Comparison of ENCODE assay signal across 24 cellular contexts in genomic region chr9:98909935-98910334, GRCh38. TPM values are rescaled to one million over a fixed set of nuclear protein-coding genes. Genes with fewer than 3 reads are reported as not detected.
DNase-seq lines count a peak whose midpoint lies in the region; ATAC-seq and TF ChIP-seq lines count a peak whose summit lies in the region.
"Had no signal": no experiment of that assay in that cellular context is flagged by ENCODE, and none has a peak within 500 bp of the region (broad histone marks: within the 10 kb centered on the region; RNA-seq: fewer than 3 reads in every experiment).

No MANE protein-coding gene starts in this region.

- peak overlapping the region; percentile 22 to 37 for H2BK12ac ChIP-seq in mesenchymal stem cell (ENCODE audit: low read length in 2 of 2)

- H3K4me1 ChIP-seq in right atrium auricular region = peaks cover 0 to 32% of the 10 kb centered on the region in 2 donors
- peaks cover 12% of the 10 kb centered on the region for H3K4me1 ChIP-seq in right cardiac atrium (ENCODE audit: control insufficient read depth, insufficient read depth, low read length)
- peaks cover 19% of the 10 kb centered on the region for H3K4me1 ChIP-seq in mesenchymal stem cell (ENCODE audit: control insufficient read depth, insufficient read depth, low read depth, low read length)
- no peaks in the 10 kb centered on the region for H3K4me1 ChIP-seq in ascending aorta
- H3K4me1 ChIP-seq: BE2C, Caco-2 had no signal

- peaks cover 50% of the 10 kb centered on the region for H3K4me1 Mint-ChIP-seq in chondrocyte (ENCODE audit: low read depth)
- H3K4me1 Mint-ChIP-seq: CD4-positive, CD25-positive, alpha-beta regulatory T cell had no signal

- H3K36me3 ChIP-seq in right atrium auricular region = no peaks in the 10 kb centered on the region
- H3K36me3 ChIP-seq in mesenchymal stem cell (ENCODE audit: control insufficient read depth in 1 of 2, insufficient read depth in 2 of 2, low read depth in 1 of 2, low read length in 2 of 2) = no peaks in the 10 kb centered on the region
- H3K36me3 ChIP-seq in ascending aorta = no peaks in the 10 kb centered on the region
- H3K36me3 ChIP-seq: BE2C had no signal

- no peak overlapping the region for H3K14ac ChIP-seq in mesenchymal stem cell (ENCODE audit: low read length in 2 of 2)

- peak overlapping the region; percentile 80 for H3K27ac Mint-ChIP-seq in chondrocyte (ENCODE audit: unreplicated experiment)
- H3K27ac Mint-ChIP-seq: CD4-positive, CD25-positive, alpha-beta regulatory T cell had no signal

- no peaks in the 10 kb centered on the region for H3K9me3 Mint-ChIP-seq in chondrocyte (ENCODE audit: low read depth)
- H3K9me3 Mint-ChIP-seq: CD4-positive, CD25-positive, alpha-beta regulatory T cell had no signal

- intact Hi-C loops in right cardiac atrium (cut with DNase I) = no loop called here
- intact Hi-C loops in ascending aorta (cut with DNase I) = no loop called here

- no peak overlapping the region for H3K23ac ChIP-seq in mesenchymal stem cell (ENCODE audit: low read length in 2 of 2)

- H3K4ac ChIP-seq in mesenchymal stem cell (ENCODE audit: low read depth in 1 of 2, low read length in 2 of 2) = no peak overlapping the region

- H3K4me2 ChIP-seq in mesenchymal stem cell (ENCODE audit: low read length, poor library complexity, severe bottlenecking) = no peak overlapping the region

- no peak overlapping the region for H2BK15ac ChIP-seq in mesenchymal stem cell (ENCODE audit: low read depth, poor library complexity, severe bottlenecking)

- H3K9me3 ChIP-seq in right atrium auricular region (no peaks in the 10 kb centered on the region), right cardiac atrium (ENCODE audit: control insufficient read depth, low read length) (no peaks in the 10 kb centered on the region), mesenchymal stem cell (ENCODE audit: control insufficient read depth, low read length) (no peaks in the 10 kb centered on the region), ascending aorta (no peaks in the 10 kb centered on the region)
- H3K9me3 ChIP-seq: BE2C, Caco-2 had no signal

- H3K27me3 Mint-ChIP-seq in chondrocyte (ENCODE audit: low read depth) = no peaks in the 10 kb centered on the region

- H3K9ac ChIP-seq in mesenchymal stem cell (ENCODE audit: low read length) = no peak overlapping the region

- H3K27me3 ChIP-seq in right atrium auricular region = no peaks in the 10 kb centered on the region
- no peaks in the 10 kb centered on the region for H3K27me3 ChIP-seq in right cardiac atrium (ENCODE audit: control insufficient read depth, insufficient read depth)
- H3K27me3 ChIP-seq in mesenchymal stem cell (ENCODE audit: control insufficient read depth in 1 of 2, insufficient read depth in 1 of 2, low read length in 2 of 2) = no peaks in the 10 kb centered on the region
- H3K27me3 ChIP-seq in ascending aorta = no peaks in the 10 kb centered on the region
- H3K27me3 ChIP-seq: BE2C had no signal

- TF ChIP-seq CTCF in right atrium auricular region (IDR thresholded peaks at IDR 0.05) = no peak
- no peak for TF ChIP-seq CTCF in chondrocyte (IDR thresholded peaks at IDR 0.05)
- no peak for TF ChIP-seq CTCF in ascending aorta (IDR thresholded peaks at IDR 0.05)

- H3K36me3 Mint-ChIP-seq in chondrocyte (ENCODE audit: low read depth) = no peaks in the 10 kb centered on the region
- H3K36me3 Mint-ChIP-seq: CD4-positive, CD25-positive, alpha-beta regulatory T cell had no signal

- H3K18ac ChIP-seq in mesenchymal stem cell (ENCODE audit: low read depth in 1 of 2, low read length in 2 of 2) = peak overlapping the region in 1 of 2 experiments; percentile 25

- no peak overlapping the region for H2BK120ac ChIP-seq in mesenchymal stem cell (ENCODE audit: low read depth, low read length)

- H2BK5ac ChIP-seq in mesenchymal stem cell (ENCODE audit: low read depth, low read length, poor library complexity, severe bottlenecking) = no peak overlapping the region

- no peak overlapping the region for H3K27ac ChIP-seq in right atrium auricular region
- H3K27ac ChIP-seq in right cardiac atrium (ENCODE audit: low read length) = no peak overlapping the region
- no peak overlapping the region for H3K27ac ChIP-seq in mesenchymal stem cell (ENCODE audit: low read length, poor library complexity, severe bottlenecking)
- no peak overlapping the region for H3K27ac ChIP-seq in ascending aorta

- H2AK5ac ChIP-seq in mesenchymal stem cell (ENCODE audit: low read length, severe bottlenecking) = no peak overlapping the region

- no peaks in the 10 kb centered on the region for H3K79me1 ChIP-seq in mesenchymal stem cell (replicated peaks; ENCODE audit: low read length, poor library complexity, severe bottlenecking)

- peak overlapping the region; percentile 6 for H4K91ac ChIP-seq in mesenchymal stem cell (ENCODE audit: low read length)

- DNase-seq in right atrium auricular region (ENCODE audit: low spot score) (peak; percentile 40), right cardiac atrium (no peak), chondrocyte (ENCODE audit: low spot score) (no peak), mesenchymal stem cell (peak; percentile 34), RKO (ENCODE audit: low spot score) (no peak), ascending aorta (ENCODE audit: low spot score in 2 of 2) (no peak), cerebellum (ENCODE audit: low spot score) (no peak), HEK293T (ENCODE audit: extremely low spot score) (no peak)
- DNase-seq: 8988T; BE2C; Caco-2; CD4-positive, CD25-positive, alpha-beta regulatory T cell; DMS153; GF-D8; GOT3; KBM-7; MV-4-11; NCI-H1694 treated with DMSO at 0.1 percent for 48 hours; NCI-H2227 treated with DMSO at 0.1 percent for 48 hours; NCI-H510A treated with DMSO at 0.1 percent for 48 hours; NCI-H82; OCI-M1; SHP77 had no signal

- no peak overlapping the region for H4K8ac ChIP-seq in mesenchymal stem cell (ENCODE audit: low read length)

- 90% methylated on average over 1 of the region's 1 CpG for WGBS in right cardiac atrium
- WGBS in mesenchymal stem cell = 100% methylated on average over 1 of the region's 1 CpG

- H2AFZ ChIP-seq in mesenchymal stem cell (ENCODE audit: low read depth, low read length) = no peak overlapping the region

- H3K4me3 ChIP-seq in right atrium auricular region = no peak overlapping the region
- H3K4me3 ChIP-seq in right cardiac atrium (ENCODE audit: low read length) = no peak overlapping the region
- H3K4me3 ChIP-seq in mesenchymal stem cell (ENCODE audit: insufficient read depth in 1 of 2, low read depth in 1 of 2, low read length in 2 of 2) = no peak overlapping the region
- H3K4me3 ChIP-seq in ascending aorta = no peak overlapping the region

- POLR2A ChIA-PET in HEK293T (lab: Yijun Ruan, JAX) = no interaction called here

- CTCF ChIA-PET in HEK293T (lab: Yijun Ruan, JAX) = no interaction called here

- ATAC-seq in right cardiac atrium = no peak
- ATAC-seq: HCT116 had no signal

- H3K4me3 Mint-ChIP-seq in chondrocyte (ENCODE audit: unreplicated experiment) = no peak overlapping the region
- H3K4me3 Mint-ChIP-seq: CD4-positive, CD25-positive, alpha-beta regulatory T cell had no signal

TF ChIP-seq in HEK293T, 16 proteins besides CTCF, POLR2A, EP300 and RAD21:
- TF ChIP-seq NFRKB (IDR thresholded peaks at IDR 0.05) (no peak), FOXM1 (IDR thresholded peaks at IDR 0.05; ENCODE audit: borderline replicate concordance) (no peak), TARDBP (IDR thresholded peaks at IDR 0.05) (no peak), ELF4 (IDR thresholded peaks at IDR 0.05) (no peak), SP1 (IDR thresholded peaks at IDR 0.05) (no peak), HDGF (IDR thresholded peaks at IDR 0.05; ENCODE audit: borderline replicate concordance) (no peak), LEF1 (IDR thresholded peaks at IDR 0.05; ENCODE audit: borderline replicate concordance) (no peak)

RNA-seq across cellular contexts. Expression of gene COL15A1, which starts 33.8 kb away (rescaled TPM):
- 10 to 100 TPM; 22.4 to 38.2 TPM for total RNA-seq in right atrium auricular region
- 10 to 100 TPM; 34.7 to 87.1 (median 63.5) TPM for total RNA-seq in right cardiac atrium
- 22.5 TPM for polyA plus RNA-seq in right cardiac atrium
- total RNA-seq in chondrocyte = 5.2 to 7.1 TPM (median 5.4 TPM) in 3 replicates
- 4.3 TPM for polyA plus RNA-seq in mesenchymal stem cell (2013, experiment 1 of 2)
- polyA plus RNA-seq in mesenchymal stem cell (2013, experiment 2 of 2) = 4.2 TPM
- total RNA-seq in ascending aorta = 58.6 TPM
- total RNA-seq in cerebellum = 23.2 TPM
- total RNA-seq: Caco-2; CD4-positive, CD25-positive, alpha-beta regulatory T cell had no signal

Comparison
In these comparisons a context has a peak if more than half of its experiments do, and no peak if none do; other contexts are left out.
1. DNase-seq: peak in right atrium auricular region (single experiment) and mesenchymal stem cell (single experiment); none in right cardiac atrium (0 of 3), chondrocyte (single experiment), RKO (single experiment), ascending aorta (0 of 2), cerebellum (single experiment) and HEK293T (single experiment).